ENCODE assay signal across 36 cellular contexts in the genomic region with DNA sequence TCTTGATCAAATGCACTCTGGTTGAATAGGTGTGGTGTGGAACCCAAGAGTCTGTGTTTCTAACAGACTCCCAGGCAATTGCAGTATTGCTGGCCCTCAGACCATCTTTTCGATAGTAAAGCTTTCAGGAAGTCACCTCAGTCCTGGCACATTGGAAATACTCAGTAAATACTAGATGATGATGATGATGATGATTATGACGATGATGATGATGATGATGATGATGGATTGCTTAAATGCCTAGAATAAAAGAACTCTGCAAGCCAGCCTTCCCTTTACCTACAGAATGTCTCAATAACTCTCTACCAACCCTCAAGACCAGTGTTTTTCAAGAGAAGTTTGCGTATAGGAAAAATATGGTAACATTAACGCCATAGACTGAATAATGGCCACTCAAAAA.
"Had no signal": no experiment of that assay in that cellular context is flagged by ENCODE, and none has a peak within 500 bp of the region (broad histone marks: within the 10 kb centered on the region; RNA-seq: fewer than 3 reads in every experiment).

No MANE protein-coding gene starts in this region.

- H3K36me3 ChIP-seq: MG63 had no signal

- H3K27me3 ChIP-seq: MG63 had no signal

- H3K4me3 ChIP-seq: MG63 had no signal

- DNase-seq: Karpas-422, Kasumi-1, MG63, MM.1S, MV-4-11, NCI-H1048, NCI-H1092, NCI-H1092 treated with DMSO at 0.1 percent for 48 hours, NCI-H1105, NCI-H1105 treated with DMSO at 0.1 percent for 48 hours, NCI-H1417, NCI-H1417 treated with DMSO at 0.1 percent for 48 hours, NCI-H1436, NCI-H1436 treated with DMSO at 0.1 percent for 48 hours, NCI-H146, NCI-H1694, NCI-H1694 treated with DMSO at 0.1 percent for 48 hours, NCI-H187, NCI-H187 treated with DMSO at 0.1 percent for 48 hours, NCI-H1930, NCI-H2029, NCI-H2029 treated with DMSO at 0.1 percent for 48 hours, NCI-H2081, NCI-H2081 treated with DMSO at 0.1 percent for 48 hours, NCI-H2107, NCI-H2171, NCI-H2171 treated with DMSO at 0.1 percent for 48 hours, NCI-H2227 treated with DMSO at 0.1 percent for 48 hours, NCI-H226, NCI-H345, NCI-H446, NCI-H446 treated with DMSO at 0.1 percent for 48 hours, NCI-H510A, NCI-H510A treated with DMSO at 0.1 percent for 48 hours, NCI-H524, NCI-H524 treated with DMSO at 0.1 percent for 48 hours had no signal

- H3K9me3 ChIP-seq: MG63 had no signal
